Comparison of ENCODE assay signal across 2 cellular contexts in genomic region chr7:2476776-2477446, GRCh38.
A peak's percentile ranks its signal among the peaks of the same experiment; 100 is the strongest.
TF ChIP-seq lines count a peak whose summit lies in the region.

No MANE protein-coding gene starts in this region.

TF ChIP-seq in IMR-90, 13 proteins besides CTCF, POLR2A, EP300 and RAD21:
- TF ChIP-seq CHD1 (IDR thresholded peaks at IDR 0.05; ENCODE audit: low read depth, low read length) (no peak), BHLHE40 (IDR thresholded peaks at IDR 0.05; ENCODE audit: low read depth, low read length) (no peak), FOS (IDR thresholded peaks at IDR 0.05; ENCODE audit: low read depth, low read length) (no peak), RFX5 (IDR thresholded peaks at IDR 0.05; ENCODE audit: low read depth, low read length) (no peak), USF2 (IDR thresholded peaks at IDR 0.05; ENCODE audit: low read depth, low read length) (no peak), NFE2L2 (IDR thresholded peaks at IDR 0.05; ENCODE audit: low read depth, low read length) (no peak), RCOR1 (IDR thresholded peaks at IDR 0.05; ENCODE audit: insufficient replicate concordance, low read length) (no peak), SMC3 (IDR thresholded peaks at IDR 0.05; ENCODE audit: low read depth, low read length) (no peak), MXI1 (IDR thresholded peaks at IDR 0.05; ENCODE audit: borderline replicate concordance, low read depth, low read length) (no peak), ELK1 (IDR thresholded peaks at IDR 0.05; ENCODE audit: borderline replicate concordance, low read depth, low read length) (no peak), MAFK (IDR thresholded peaks at IDR 0.05; ENCODE audit: low read depth, low read length) (no peak), MAZ (IDR thresholded peaks at IDR 0.05; ENCODE audit: borderline replicate concordance, low read depth, low read length) (no peak), CEBPB (IDR thresholded peaks at IDR 0.05; ENCODE audit: low read depth, low read length) (no peak)

TF ChIP-seq in H1, 55 proteins besides CTCF, POLR2A, EP300 and RAD21:
- TF ChIP-seq NRF1 (IDR thresholded peaks at IDR 0.05; ENCODE audit: low read depth, low read length) (no peak), TEAD4 (IDR thresholded peaks at IDR 0.05; ENCODE audit: low read depth, low read length) (peak; percentile 51; the same call in 1 of the 2 replicates)
